Comparison of ENCODE assay signal across 12 cellular contexts in genomic region chr11:73399159-73400090, GRCh38. TPM values are rescaled to one million over a fixed set of nuclear protein-coding genes. Genes with fewer than 3 reads are reported as not detected.
DNase-seq lines count a peak whose midpoint lies in the region; ATAC-seq and TF ChIP-seq lines count a peak whose summit lies in the region.
"Had no signal": no experiment of that assay in that cellular context is flagged by ENCODE, and none has a peak within 500 bp of the region (broad histone marks: within the 10 kb centered on the region; RNA-seq: fewer than 3 reads in every experiment).

No MANE protein-coding gene starts in this region.

- H3K36me3 ChIP-seq in CD8-positive, alpha-beta T cell (ENCODE audit: insufficient read depth, low read length): no peaks in the 10 kb centered on the region

- TF ChIP-seq CTCF in CD8-positive, alpha-beta T cell (IDR thresholded peaks at IDR 0.05): no peak
- TF ChIP-seq CTCF in coronary artery (IDR thresholded peaks at IDR 0.05): no peak

- CTCF ChIA-PET in CD8-positive, alpha-beta T cell (lab: Charles Lee): interaction anchor here (0.6 to 4.7 kb wide), 5 partner anchors 15 to 262 kb away, joined by 3 to 36 read pairs (median 3); no protein-coding TSS in a partner anchor

- peak overlapping the region; percentile 80 for H3K27ac Mint-ChIP-seq in CD8-positive, alpha-beta T cell
- peak overlapping the region in 8 of 10 donors; percentile 32 to 88 (median 81) for H3K27ac Mint-ChIP-seq in naive thymus-derived CD8-positive, alpha-beta T cell

- H3K27me3 ChIP-seq in CD8-positive, alpha-beta T cell (ENCODE audit: insufficient read depth, low read length): no peaks in the 10 kb centered on the region

- H3K9me3 ChIP-seq in CD8-positive, alpha-beta T cell (ENCODE audit: low read length): no peaks in the 10 kb centered on the region
- H3K9me3 ChIP-seq: Caco-2 had no signal

- intact Hi-C loops in CD8-positive, alpha-beta T cell (cut with DNase I, micrococcal nuclease): no loop called here

- H3K4me1 ChIP-seq in CD8-positive, alpha-beta T cell (ENCODE audit: insufficient read depth, low read length): no peaks in the 10 kb centered on the region
- H3K4me1 ChIP-seq: Caco-2 had no signal

- H3K27ac ChIP-seq in CD8-positive, alpha-beta T cell (ENCODE audit: low read depth, low read length): no peak overlapping the region
- no peak overlapping the region for H3K27ac ChIP-seq in coronary artery

- POLR2A ChIA-PET in CD8-positive, alpha-beta T cell (lab: Charles Lee): no interaction called here
- POLR2A ChIA-PET in naive thymus-derived CD8-positive, alpha-beta T cell (lab: Charles Lee): interaction anchor here (1.0 to 1.3 kb wide), 2 partner anchors 16 to 62 kb away, joined by 3 read pairs; no protein-coding TSS in a partner anchor

- H3K4me3 Mint-ChIP-seq in CD8-positive, alpha-beta T cell: no peak overlapping the region
- no peak overlapping the region for H3K4me3 Mint-ChIP-seq in naive thymus-derived CD8-positive, alpha-beta T cell

- H3K9me3 Mint-ChIP-seq in CD8-positive, alpha-beta T cell: no peaks in the 10 kb centered on the region
- no peaks in the 10 kb centered on the region for H3K9me3 Mint-ChIP-seq in naive thymus-derived CD8-positive, alpha-beta T cell

- no peaks in the 10 kb centered on the region for H3K4me1 Mint-ChIP-seq in CD8-positive, alpha-beta T cell (ENCODE audit: low read depth)
- peaks cover 0 to 2% (median 1%) of the 10 kb centered on the region in 4 donors for H3K4me1 Mint-ChIP-seq in naive thymus-derived CD8-positive, alpha-beta T cell

- no peak for ATAC-seq in CD8-positive, alpha-beta T cell
- ATAC-seq in naive thymus-derived CD8-positive, alpha-beta T cell: no peak
- no peak for ATAC-seq in GM19328 (IDR thresholded peaks at IDR 0.05; ENCODE audit: unreplicated experiment)

- DNase-seq in CD8-positive, alpha-beta T cell: no peak
- DNase-seq in coronary artery (ENCODE audit: low spot score): peak; percentile 73
- DNase-seq in naive thymus-derived CD8-positive, alpha-beta T cell: no peak
- no peak for DNase-seq in RPMI8226
- DNase-seq in ureter (ENCODE audit: low spot score): no peak
- no peak for DNase-seq in NCI-H446 (lab: John Stamatoyannopoulos, UW)
- DNase-seq: activated CD4-positive, alpha-beta T cell treated with anti-CD3 and anti-CD28 coated beads for 1 hour; Kasumi-1; SHP77 treated with DMSO at 0.1 percent for 48 hours had no signal

- no peak overlapping the region for H3K4me3 ChIP-seq in CD8-positive, alpha-beta T cell (ENCODE audit: low read depth, low read length)
- H3K4me3 ChIP-seq in coronary artery: no peak overlapping the region

- peaks cover 24% of the 10 kb centered on the region for H3K36me3 Mint-ChIP-seq in CD8-positive, alpha-beta T cell
- peaks cover 0 to 9% (median 0%) of the 10 kb centered on the region in 3 donors for H3K36me3 Mint-ChIP-seq in naive thymus-derived CD8-positive, alpha-beta T cell

- no peaks in the 10 kb centered on the region for H3K27me3 Mint-ChIP-seq in CD8-positive, alpha-beta T cell (ENCODE audit: low read depth)
- H3K27me3 Mint-ChIP-seq in naive thymus-derived CD8-positive, alpha-beta T cell: no peaks in the 10 kb centered on the region

TF ChIP-seq in PFSK-1, 5 proteins besides CTCF, POLR2A, EP300 and RAD21:
- TF ChIP-seq POLR2AphosphoS5 (IDR thresholded peaks at IDR 0.05; ENCODE audit: low read depth, low read length) (peak; percentile 50; the same call in 1 of the 2 replicates), FOXP2 (optimal IDR thresholded peaks at IDR 0.05; ENCODE audit: borderline replicate concordance, extremely low read depth, extremely low read length, insufficient read depth) (no peak)

RNA-seq across cellular contexts. Expression of gene RELT, which starts 23.2 kb away (rescaled TPM):
- total RNA-seq in CD8-positive, alpha-beta T cell: 100 to 1,000 TPM; 144 to 158 TPM
- 10.2 TPM for polyA plus RNA-seq in PFSK-1 (2012; ENCODE audit: insufficient read length, low read depth)
- 10 to 100 TPM; 11.7 to 12.8 TPM for total RNA-seq in naive thymus-derived CD8-positive, alpha-beta T cell
- polyA plus RNA-seq in naive thymus-derived CD8-positive, alpha-beta T cell: 1 to 10 TPM; 1.3 to 3.3 (median 2.7) TPM
- total RNA-seq in ureter: 3.6 TPM

Comparison
In these comparisons a context has a peak if more than half of its experiments do, and no peak if none do; other contexts are left out.
1. RNA of gene RELT, which starts 23.2 kb away (total RNA-seq): 144 to 158 TPM in CD8-positive, alpha-beta T cell; 11.7 to 12.8 TPM in naive thymus-derived CD8-positive, alpha-beta T cell and 3.6 TPM in ureter (single experiment); every median in the first group is over 10 times any median in the second.